Comparison of ENCODE assay signal across 17 cellular contexts in the genomic region with DNA sequence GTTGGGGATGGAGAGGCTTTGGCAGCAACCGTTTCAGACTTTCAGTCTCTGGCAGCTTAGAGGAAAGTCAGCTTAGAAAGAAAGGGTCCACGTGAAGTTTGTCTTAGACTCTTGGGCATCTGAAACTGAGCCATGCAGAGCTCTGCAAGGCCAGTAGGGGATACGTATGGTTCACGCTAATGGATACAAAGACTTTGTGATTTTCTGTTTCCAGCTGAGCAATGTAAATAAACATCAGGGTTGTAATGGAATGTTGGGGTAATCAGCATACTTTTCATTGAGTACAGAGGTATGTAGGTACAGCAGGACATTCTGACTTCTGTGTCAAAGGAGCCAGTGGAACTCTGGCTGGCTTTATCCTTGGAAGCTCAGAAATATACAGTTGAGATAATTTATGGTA. TPM values are rescaled to one million over a fixed set of nuclear protein-coding genes. Genes with fewer than 3 reads are reported as not detected.
DNase-seq lines count a peak whose midpoint lies in the region; ATAC-seq, FAIRE-seq and TF ChIP-seq lines count a peak whose summit lies in the region.
"Had no signal": no experiment of that assay in that cellular context is flagged by ENCODE, and none has a peak within 500 bp of the region (broad histone marks: within the 10 kb centered on the region; RNA-seq: fewer than 3 reads in every experiment).

No MANE protein-coding gene starts in this region.

- no peak overlapping the region for H3K27ac ChIP-seq in A549
- H3K27ac ChIP-seq: breast epithelium had no signal

- H3K36me3 ChIP-seq in H7 (replicated peaks; ENCODE audit: control insufficient read depth, insufficient read depth, low read length) = no peaks in the 10 kb centered on the region
- H3K36me3 ChIP-seq: breast epithelium had no signal

- DNase-seq in A549 (ENCODE audit: low read depth in 1 of 2, low spot score in 1 of 2) = peak in 1 of 2 experiments; percentile 18
- DNase-seq in H7 = peak; percentile 75
- DNase-seq in astrocyte of the spinal cord (ENCODE audit: low read depth, low spot score) = peak; percentile 50
- DNase-seq in iris pigment epithelial cell (ENCODE audit: low read depth) = peak; percentile 74
- DNase-seq in epidermal melanocyte (ENCODE audit: insufficient read length, low spot score) = no peak
- no peak for DNase-seq in NCI-H446 treated with DMSO at 0.1 percent for 48 hours (lab: John Stamatoyannopoulos, UW)
- DNase-seq in MV-4-11 (lab: John Stamatoyannopoulos, UW) = no peak
- DNase-seq: activated effector memory CD4-positive, alpha-beta T cell treated with Interleukin-2 at 50 U/mL for 16 hours; erythroblast; Karpas-422; kidney; natural killer cell; stimulated activated CD4-positive, alpha-beta T cell treated with anti-CD3 and anti-CD28 coated beads, Interleukin-15, amount 100 ng/mL, for 24 hours; T-helper 1 cell had no signal

- TF ChIP-seq RAD21 in A549 (conservative IDR thresholded peaks at IDR 0.05 in 1 of 2, IDR thresholded peaks at IDR 0.05 in 1 of 2) = no peak

- no peaks in the 10 kb centered on the region for H3K9me3 ChIP-seq in A549
- H3K9me3 ChIP-seq: breast epithelium had no signal

- ATAC-seq in A549 = peak; percentile 58 to 62; a peak in 4 of 6 replicates
- no peak for ATAC-seq in HG02678 (IDR thresholded peaks at IDR 0.05; ENCODE audit: unreplicated experiment)
- ATAC-seq: natural killer cell had no signal

- H3K4me3 ChIP-seq in A549 (no peak overlapping the region), H7 (ENCODE audit: insufficient read depth, low read depth, low read length) (no peak overlapping the region), astrocyte of the spinal cord (ENCODE audit: low read depth, low read length) (no peak overlapping the region)
- H3K4me3 ChIP-seq: breast epithelium had no signal

- H3K4me2 ChIP-seq in A549 = no peak overlapping the region

- in situ Hi-C loops in astrocyte of the spinal cord (cut with HindIII; ENCODE audit: low sequenced_read_pairs) = no loop called here

- TF ChIP-seq POLR2A in A549 (IDR thresholded peaks at IDR 0.05; ENCODE audit: low read length) = no peak

- WGBS in A549 (ENCODE audit: missing lambda C conversion rate) = 63% methylated on average over 4 of the region's 4 CpGs

- peaks cover 21% of the 10 kb centered on the region for H3K4me1 ChIP-seq in A549
- H3K4me1 ChIP-seq: breast epithelium had no signal

- POLR2A ChIA-PET in A549 (lab: Yijun Ruan, JAX) = no interaction called here

- no peaks in the 10 kb centered on the region for H3K27me3 ChIP-seq in H7 (ENCODE audit: control insufficient read depth, insufficient read depth, low read length)
- H3K27me3 ChIP-seq: breast epithelium had no signal

- no peak for TF ChIP-seq EP300 in A549 (IDR thresholded peaks at IDR 0.05)

- CTCF ChIA-PET in A549 (lab: Yijun Ruan, JAX) = interaction anchor here (0.8 to 1.8 kb wide), 8 partner anchors 8 to 32 kb away, joined by 3 to 8 read pairs (median 5); no protein-coding TSS in a partner anchor

- FAIRE-seq in A549 (lab: Jason Lieb, UNC) = no peak
- FAIRE-seq: GM18507, kidney had no signal

- TF ChIP-seq CTCF in A549 (IDR thresholded peaks at IDR 0.05) (no peak), astrocyte of the spinal cord (IDR thresholded peaks at IDR 0.05; ENCODE audit: low read depth, low read length) (peak; percentile 62)

TF ChIP-seq in A549, 52 proteins besides CTCF, POLR2A, EP300 and RAD21:
- TF ChIP-seq, protein P1, sequence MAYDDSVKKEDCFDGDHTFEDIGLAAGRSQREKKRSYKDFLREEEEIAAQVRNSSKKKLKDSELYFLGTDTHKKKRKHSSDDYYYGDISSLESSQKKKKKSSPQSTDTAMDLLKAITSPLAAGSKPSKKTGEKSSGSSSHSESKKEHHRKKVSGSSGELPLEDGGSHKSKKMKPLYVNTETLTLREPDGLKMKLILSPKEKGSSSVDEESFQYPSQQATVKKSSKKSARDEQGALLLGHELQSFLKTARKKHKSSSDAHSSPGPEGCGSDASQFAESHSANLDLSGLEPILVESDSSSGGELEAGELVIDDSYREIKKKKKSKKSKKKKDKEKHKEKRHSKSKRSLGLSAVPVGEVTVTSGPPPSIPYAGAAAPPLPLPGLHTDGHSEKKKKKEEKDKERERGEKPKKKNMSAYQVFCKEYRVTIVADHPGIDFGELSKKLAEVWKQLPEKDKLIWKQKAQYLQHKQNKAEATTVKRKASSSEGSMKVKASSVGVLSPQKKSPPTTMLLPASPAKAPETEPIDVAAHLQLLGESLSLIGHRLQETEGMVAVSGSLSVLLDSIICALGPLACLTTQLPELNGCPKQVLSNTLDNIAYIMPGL (CRISPR knock-in tag; IDR thresholded peaks at IDR 0.05; ENCODE audit: borderline replicate concordance) = no peak
- TF ChIP-seq MAZ (IDR thresholded peaks at IDR 0.05; ENCODE audit: borderline replicate concordance, low read depth, low read length) = no peak
- no peak for TF ChIP-seq KDM1A (IDR thresholded peaks at IDR 0.05; ENCODE audit: low read depth)

RNA-seq across cellular contexts. Expression of a gene that starts 31.0 kb away (rescaled TPM):
- polyA plus RNA-seq in A549 (2011; rRNA removed) = 65.9 and 72.9 TPM in 2 replicates
- polyA plus RNA-seq in A549 (2012; cell fraction: cytosol; rRNA removed) = 33.6 and 34.3 TPM in 2 replicates
- 10.4 and 19.1 TPM in 2 replicates for polyA plus RNA-seq in A549 (2012; cell fraction: nucleus; rRNA removed)
- 71.5 to 77.4 TPM (median 76.5 TPM) in 3 replicates for polyA plus RNA-seq in A549 (2017; fragmentation: RNase III; extraction: RNeasy Plus Mini Kit Qiagen cat#74134 plus additional on column Dnase treatment)
- 21.5 and 22.6 TPM in 2 replicates for polyA minus RNA-seq in A549 (2011; rRNA and poly(A)+ RNA removed)
- total RNA-seq in H7 (2014; rRNA removed; shearing (Covaris generic)) = 11.1 and 13.5 TPM in 2 replicates

Comparison
In these comparisons a context has a peak if more than half of its experiments do, and no peak if none do; other contexts are left out.
1. DNase-seq: peak in H7 (single experiment), astrocyte of the spinal cord (single experiment) and iris pigment epithelial cell (single experiment); none in epidermal melanocyte (single experiment), NCI-H446 treated with DMSO at 0.1 percent for 48 hours (single experiment) and MV-4-11 (single experiment).